Comparison of ENCODE assay signal across 8 cellular contexts in genomic region chr9:137224850-137225694, GRCh38. TPM values are rescaled to one million over a fixed set of nuclear protein-coding genes. Genes with fewer than 3 reads are reported as not detected.
A peak's percentile ranks its signal among the peaks of the same experiment; 100 is the strongest.
DNase-seq lines count a peak whose midpoint lies in the region; ATAC-seq and TF ChIP-seq lines count a peak whose summit lies in the region.

Gene CYSRT1, plus strand, starts transcription at chr9:137225174. Its CDS starts 448 bp downstream, at chr9:137225622.

- peak within 1 kb of the TSS; percentile 82 for H3K4me3 Mint-ChIP-seq in mesothelial cell of epicardium

- no peaks in the 10 kb centered on the region for H3K9me3 ChIP-seq in body of pancreas

- peaks cover 0 to 2% of the 10 kb centered on the region in 2 donors for H3K27me3 ChIP-seq in body of pancreas

- DNase-seq in HT1080 (ENCODE audit: low read depth): peak; percentile 52
- no peak for DNase-seq in body of pancreas
- no peak for DNase-seq in mesothelial cell of epicardium (ENCODE audit: low spot score in 2 of 2, unreplicated experiment in 2 of 2)
- no peak for DNase-seq in A172 (ENCODE audit: low spot score)
- no peak for DNase-seq in stimulated activated naive CD4-positive, alpha-beta T cell treated with Interleukin-2 at 50 U/mL for 16 hours (lab: John Stamatoyannopoulos, UW)
- no peak for DNase-seq in NCI-H446 (lab: John Stamatoyannopoulos, UW)

- H3K27ac ChIP-seq in 22Rv1 (peak within 1 kb of the TSS; percentile 97), body of pancreas (peak within 1 kb of the TSS in 3 of 4 donors; percentile 87 to 96 (median 89))

- peaks cover 4% of the 10 kb centered on the region for H3K27me3 Mint-ChIP-seq in mesothelial cell of epicardium (ENCODE audit: low read depth)

- TF ChIP-seq POLR2A in body of pancreas (IDR thresholded peaks at IDR 0.05): no peak

- intact Hi-C loops in body of pancreas (cut with DNase I): no loop called here

- H3K9me3 Mint-ChIP-seq in mesothelial cell of epicardium: no peaks in the 10 kb centered on the region

- H3K36me3 Mint-ChIP-seq in mesothelial cell of epicardium: no peaks in the 10 kb centered on the region

- H3K36me3 ChIP-seq in body of pancreas (replicated peaks in 1 of 2; ENCODE audit: insufficient read depth in 1 of 2, low read depth in 2 of 2): no peaks in the 10 kb centered on the region

- H3K4me3 ChIP-seq in body of pancreas: no peak within 1 kb of the TSS

- WGBS in body of pancreas, 2 donors: 52 to 60% methylated on average over 11 to 19 of the region's 23 CpGs

- no peak for ATAC-seq in body of pancreas
- no peak for ATAC-seq in GM18909 (IDR thresholded peaks at IDR 0.05; ENCODE audit: poor library complexity, unreplicated experiment)

- peaks cover 48% of the 10 kb centered on the region for H3K4me1 ChIP-seq in body of pancreas

- H3K27ac Mint-ChIP-seq in mesothelial cell of epicardium: peak within 1 kb of the TSS; percentile 66

- peaks cover 9% of the 10 kb centered on the region for H3K4me1 Mint-ChIP-seq in mesothelial cell of epicardium

- no peak for TF ChIP-seq CTCF in 22Rv1 (IDR thresholded peaks at IDR 0.05)
- no peak for TF ChIP-seq CTCF in body of pancreas (IDR thresholded peaks at IDR 0.05)
- no peak for TF ChIP-seq CTCF in mesothelial cell of epicardium (IDR thresholded peaks at IDR 0.05; ENCODE audit: unreplicated experiment)

RNA-seq across cellular contexts. Expression of gene CYSRT1, which starts in this region (rescaled TPM):
- 1.1 and 1.4 TPM in 2 replicates for total RNA-seq in HT1080 (2014; rRNA removed; shearing (Covaris generic))
- polyA plus RNA-seq in HT1080 (2015; cell fraction: cytosol; rRNA removed): 1.8 and 2.9 TPM in 2 replicates
- 0.13 and 2.1 TPM in 2 replicates for polyA plus RNA-seq in HT1080 (2015; cell fraction: nucleus; rRNA removed)
- total RNA-seq in body of pancreas (not detected), mesothelial cell of epicardium (1.5 to 1.9 TPM (median 1.7 TPM) in 3 replicates)
- 5.1 and 5.4 TPM in 2 replicates for total RNA-seq in A172 (2014; rRNA removed; shearing (Covaris generic))
